Comparison of ENCODE assay signal across 17 cellular contexts in the genomic region with DNA sequence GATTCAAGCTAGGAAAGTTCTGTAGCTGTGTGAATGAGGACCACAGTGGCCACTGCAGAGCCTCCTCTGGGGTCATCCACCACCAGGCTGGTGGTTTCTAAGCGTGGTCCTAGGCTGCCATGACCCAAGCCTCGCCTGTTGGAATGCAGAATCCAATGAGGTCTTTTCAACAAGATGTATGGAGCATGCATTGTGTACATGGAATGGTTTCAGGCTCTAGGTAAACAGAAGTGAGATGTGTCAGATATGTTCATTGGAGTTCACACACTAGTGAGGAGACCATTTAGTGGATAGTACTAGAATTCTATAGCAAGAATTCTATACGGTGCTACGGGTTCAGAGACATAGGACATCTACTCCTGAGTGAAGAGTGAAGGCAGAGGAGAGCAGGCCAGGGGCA. TPM values are rescaled to one million over a fixed set of nuclear protein-coding genes. Genes with fewer than 3 reads are reported as not detected.
DNase-seq lines count a peak whose midpoint lies in the region; ATAC-seq and TF ChIP-seq lines count a peak whose summit lies in the region.
"Had no signal": no experiment of that assay in that cellular context is flagged by ENCODE, and none has a peak within 500 bp of the region (broad histone marks: within the 10 kb centered on the region; RNA-seq: fewer than 3 reads in every experiment).

No MANE protein-coding gene starts in this region.

- no peaks in the 10 kb centered on the region for H3K9me3 Mint-ChIP-seq in MCF 10A (ENCODE audit: unreplicated experiment)
- H3K9me3 Mint-ChIP-seq in activated naive CD4-positive, alpha-beta T cell treated with anti-CD3 and anti-CD28 coated beads, Interleukin-2, amount 50 U/mL, for 72 hours: no peaks in the 10 kb centered on the region
- peaks cover 0 to 2% of the 10 kb centered on the region in 2 donors for H3K9me3 Mint-ChIP-seq in stimulated activated naive B cell treated with anti-CD40 and anti-IgM and Interleukin-4, amounts not matched to agents 10 μg/mL and 1 μg/mL and 100 μg/mL, for 72 hours

- 90% methylated on average over 4 of the region's 4 CpGs for WGBS in mammary epithelial cell (ENCODE audit: low coverage, missing lambda C conversion rate)

- peaks cover 12% of the 10 kb centered on the region for H3K36me3 Mint-ChIP-seq in MCF 10A (ENCODE audit: insufficient read depth, unreplicated experiment)
- H3K36me3 Mint-ChIP-seq in activated naive CD4-positive, alpha-beta T cell treated with anti-CD3 and anti-CD28 coated beads, Interleukin-2, amount 50 U/mL, for 72 hours: peaks cover 6 to 11% of the 10 kb centered on the region in 2 donors
- peaks cover 2 to 6% of the 10 kb centered on the region in 2 donors for H3K36me3 Mint-ChIP-seq in stimulated activated naive B cell treated with anti-CD40 and anti-IgM and Interleukin-4, amounts not matched to agents 10 μg/mL and 1 μg/mL and 100 μg/mL, for 72 hours

- in situ Hi-C loops in mammary epithelial cell (cut with MboI; ENCODE audit: low sequenced_read_pairs in 2 of 2): no loop called here

- H3K27ac Mint-ChIP-seq in MCF 10A (ENCODE audit: low read depth, unreplicated experiment): peak overlapping the region; percentile 98
- H3K27ac Mint-ChIP-seq in activated naive CD4-positive, alpha-beta T cell treated with anti-CD3 and anti-CD28 coated beads, Interleukin-2, amount 50 U/mL, for 72 hours: peak overlapping the region; percentile 97 to 100
- peak overlapping the region; percentile 93 for H3K27ac Mint-ChIP-seq in stimulated activated naive B cell treated with anti-CD40 and anti-IgM and Interleukin-4, amounts not matched to agents 10 μg/mL and 1 μg/mL and 100 μg/mL, for 72 hours

- BruUV-seq in MCF 10A (replicated peaks; lab: Mats Ljungman, UMichigan) (no TSS peak), mammary epithelial cell (replicated peaks; lab: Mats Ljungman, UMichigan) (no TSS peak)

- H3K27me3 ChIP-seq in mammary epithelial cell (ENCODE audit: insufficient read depth, low read length) (no peaks in the 10 kb centered on the region), MM.1S (replicated peaks; ENCODE audit: insufficient read depth, low read length) (no peaks in the 10 kb centered on the region)
- H3K27me3 ChIP-seq: SJCRH30 had no signal

- peak in 1 of 2 donors; percentile 6 for ATAC-seq in activated naive CD4-positive, alpha-beta T cell treated with anti-CD3 and anti-CD28 coated beads, Interleukin-2, amount 50 U/mL, for 72 hours
- ATAC-seq in stimulated activated naive B cell treated with anti-CD40 and anti-IgM and Interleukin-4, amounts not matched to agents 10 μg/mL and 1 μg/mL and 100 μg/mL, for 72 hours (replicated peaks): no peak
- no peak for ATAC-seq in HG03097 (IDR thresholded peaks at IDR 0.05; ENCODE audit: low FRiP score, unreplicated experiment)
- ATAC-seq: left lobe of liver had no signal

- peaks cover 27% of the 10 kb centered on the region for H3K4me1 Mint-ChIP-seq in MCF 10A (ENCODE audit: insufficient read depth, unreplicated experiment)
- peaks cover 47 to 82% of the 10 kb centered on the region in 2 donors for H3K4me1 Mint-ChIP-seq in stimulated activated naive B cell treated with anti-CD40 and anti-IgM and Interleukin-4, amounts not matched to agents 10 μg/mL and 1 μg/mL and 100 μg/mL, for 72 hours

- peak overlapping the region; percentile 15 for H3K4me3 Mint-ChIP-seq in MCF 10A (ENCODE audit: unreplicated experiment)
- peak overlapping the region in 1 of 2 donors; percentile 37 for H3K4me3 Mint-ChIP-seq in stimulated activated naive B cell treated with anti-CD40 and anti-IgM and Interleukin-4, amounts not matched to agents 10 μg/mL and 1 μg/mL and 100 μg/mL, for 72 hours

- H3K4me3 ChIP-seq in mammary epithelial cell (replicated peaks in 1 of 3; ENCODE audit: insufficient read depth in 1 of 3, low read depth in 2 of 3, low read length in 3 of 3): no peak overlapping the region
- no peak overlapping the region for H3K4me3 ChIP-seq in MM.1S (ENCODE audit: low read length)
- H3K4me3 ChIP-seq: SJCRH30 had no signal

- H3K36me3 ChIP-seq in mammary epithelial cell (ENCODE audit: insufficient read depth, low read length) (no peaks in the 10 kb centered on the region), MM.1S (replicated peaks; ENCODE audit: insufficient read depth, low read length) (no peaks in the 10 kb centered on the region)
- H3K36me3 ChIP-seq: SJCRH30 had no signal

- H3K27ac ChIP-seq in mammary epithelial cell (ENCODE audit: insufficient read depth, low read depth, low read length) (no peak overlapping the region), MM.1S (ENCODE audit: low read length) (no peak overlapping the region; the same call in 1 of the 2 replicates)
- H3K27ac ChIP-seq: SJCRH30 had no signal

- H3K27me3 Mint-ChIP-seq in MCF 10A (ENCODE audit: insufficient read depth, unreplicated experiment): no peaks in the 10 kb centered on the region
- H3K27me3 Mint-ChIP-seq in stimulated activated naive B cell treated with anti-CD40 and anti-IgM and Interleukin-4, amounts not matched to agents 10 μg/mL and 1 μg/mL and 100 μg/mL, for 72 hours: no peaks in the 10 kb centered on the region

- intact Hi-C loops in MCF 10A (cut with micrococcal nuclease) (no loop called here), mammary epithelial cell (cut with micrococcal nuclease) (no loop called here)

- H4K20me1 ChIP-seq in mammary epithelial cell (ENCODE audit: insufficient read depth, low read length): no peaks in the 10 kb centered on the region
- H4K20me1 ChIP-seq in MM.1S (ENCODE audit: insufficient read depth, low read length): no peaks in the 10 kb centered on the region

- no peak overlapping the region for H2AFZ ChIP-seq in mammary epithelial cell (ENCODE audit: low read depth, low read length)
- no peak overlapping the region for H2AFZ ChIP-seq in MM.1S (ENCODE audit: low read length)

- H3K9ac ChIP-seq in mammary epithelial cell (ENCODE audit: insufficient read depth, low read length): no peak overlapping the region
- no peak overlapping the region for H3K9ac ChIP-seq in MM.1S (ENCODE audit: low read length)

- H3F3A ChIP-seq in MM.1S (ENCODE audit: insufficient read depth, low read length): peaks cover 38% of the 10 kb centered on the region

- H3K9me2 ChIP-seq in MM.1S (replicated peaks; ENCODE audit: insufficient read depth, low read length): no peaks in the 10 kb centered on the region

- CTCF ChIA-PET in MCF 10A (lab: Yijun Ruan, JAX): interaction anchor here (0.5 to 7.7 kb wide), 2 partner anchors 9 to 298 kb away, joined by 3 to 75 read pairs; a partner anchor contains a TSS
- CTCF ChIA-PET in mammary epithelial cell (lab: Charles Lee; ENCODE audit: low non-redundant PET): no interaction called here

- H3K4me1 ChIP-seq in mammary epithelial cell (ENCODE audit: insufficient read depth, low read length): no peaks in the 10 kb centered on the region
- peaks cover 27% of the 10 kb centered on the region for H3K4me1 ChIP-seq in MM.1S (ENCODE audit: low read length)
- H3K4me1 ChIP-seq: SJCRH30 had no signal

- dilution Hi-C loops in mammary epithelial cell (cut with HindIII; ENCODE audit: low sequenced_read_pairs): no loop called here

- POLR2A ChIA-PET in MCF 10A (lab: Yijun Ruan, JAX): interaction anchor here (0.7 to 6.8 kb wide), 2 partner anchors 11 to 54 kb away, joined by 3 to 182 read pairs; a partner anchor contains a TSS

- no peaks in the 10 kb centered on the region for H3K79me2 ChIP-seq in mammary epithelial cell (ENCODE audit: insufficient read depth, low read length)
- no peaks in the 10 kb centered on the region for H3K79me2 ChIP-seq in MM.1S (ENCODE audit: low read length)

- H3K4me2 ChIP-seq in mammary epithelial cell (ENCODE audit: insufficient read depth, low read depth, low read length) (no peak overlapping the region), MM.1S (ENCODE audit: low read depth, low read length) (peak overlapping the region; percentile 20; the same call in 1 of the 2 replicates)

- H3K9me3 ChIP-seq in mammary epithelial cell (replicated peaks; ENCODE audit: insufficient read depth, low read length) (no peaks in the 10 kb centered on the region), MM.1S (replicated peaks; ENCODE audit: insufficient read depth, low read length) (no peaks in the 10 kb centered on the region)
- H3K9me3 ChIP-seq: SJCRH30 had no signal

- no peak for DNase-seq in MCF 10A (ENCODE audit: unreplicated experiment)
- DNase-seq in mammary epithelial cell: no peak
- DNase-seq in MM.1S: no peak
- no peak for DNase-seq in activated naive CD4-positive, alpha-beta T cell treated with anti-CD3 and anti-CD28 coated beads, Interleukin-2, amount 50 U/mL, for 72 hours (ENCODE audit: low spot score in 2 of 2)
- DNase-seq in stimulated activated naive B cell treated with anti-CD40 and anti-IgM and Interleukin-4, amounts not matched to agents 10 μg/mL and 1 μg/mL and 100 μg/mL, for 72 hours: no peak
- no peak for DNase-seq in AG08396 (ENCODE audit: low spot score)
- DNase-seq in mucosa of gallbladder (ENCODE audit: low spot score): no peak
- DNase-seq: amniotic stem cell, DMS79 treated with DMSO at 0.1 percent for 48 hours, NCI-H146 had no signal

- TF ChIP-seq CTCF in MCF 10A (IDR thresholded peaks at IDR 0.05; ENCODE audit: unreplicated experiment): no peak
- no peak for TF ChIP-seq CTCF in mammary epithelial cell (conservative IDR thresholded peaks at IDR 0.05 in 1 of 2, IDR thresholded peaks at IDR 0.05 in 1 of 2; ENCODE audit: extremely low read depth in 1 of 2, insufficient read depth in 1 of 2, low read depth in 1 of 2, low read length in 2 of 2)
- no peak for TF ChIP-seq CTCF in MM.1S (IDR thresholded peaks at IDR 0.05; ENCODE audit: low read length)

RNA-seq across cellular contexts. Expression of a gene that starts 10.7 kb away (rescaled TPM):
- not detected in 2 replicates for total RNA-seq in MCF 10A (2022)
- not detected for total RNA-seq in mammary epithelial cell
- not detected for polyA plus RNA-seq in mammary epithelial cell
- under 0.01 TPM for polyA minus RNA-seq in mammary epithelial cell
- not detected for total RNA-seq in activated naive CD4-positive, alpha-beta T cell treated with anti-CD3 and anti-CD28 coated beads, Interleukin-2, amount 50 U/mL, for 72 hours
- total RNA-seq in mucosa of gallbladder: not detected
- total RNA-seq: cerebellum, left lobe of liver, LHCN-M2, myocyte, pulmonary artery endothelial cell, SJCRH30 had no signal

RNA-seq across cellular contexts. Expression of a gene that starts 19.4 kb away (rescaled TPM):
- total RNA-seq in MCF 10A (2022) (20.8 and 25.1 TPM in 2 replicates), mammary epithelial cell (10 to 100 TPM in 1 of 2 donors, 1 to 10 TPM in 1; 1.0 to 29.8 TPM), mucosa of gallbladder (1.6 TPM)
- polyA plus RNA-seq in mammary epithelial cell: 38.0 TPM
- 26.3 TPM for polyA minus RNA-seq in mammary epithelial cell
- 100 to 1,000 TPM in 1 of 2 donors, 10 to 100 TPM in 1; 95.2 to 228 TPM for total RNA-seq in activated naive CD4-positive, alpha-beta T cell treated with anti-CD3 and anti-CD28 coated beads, Interleukin-2, amount 50 U/mL, for 72 hours

RNA-seq across cellular contexts. Expression of a gene that starts 45.8 kb away (rescaled TPM):
- total RNA-seq in MCF 10A (2022) (0.65 and 0.96 TPM in 2 replicates), mammary epithelial cell (1 to 10 TPM in 1 of 2 donors, not detected in 1; 1.5 TPM), mucosa of gallbladder (3.7 TPM)
- 0.51 TPM for polyA plus RNA-seq in mammary epithelial cell
- polyA minus RNA-seq in mammary epithelial cell: not detected
- total RNA-seq in activated naive CD4-positive, alpha-beta T cell treated with anti-CD3 and anti-CD28 coated beads, Interleukin-2, amount 50 U/mL, for 72 hours: 100 to 1,000 TPM; 102 to 155 TPM
- total RNA-seq: LHCN-M2, pulmonary artery endothelial cell, SJCRH30 had no signal

RNA-seq across cellular contexts. Expression of a gene that starts 46.0 kb away (rescaled TPM):
- total RNA-seq in MCF 10A (2022) (2.2 TPM in 2 replicates), mammary epithelial cell (1 to 10 TPM; 9.3 to 9.7 TPM), mucosa of gallbladder (21.0 TPM)
- polyA plus RNA-seq in mammary epithelial cell: 13.0 TPM
- polyA minus RNA-seq in mammary epithelial cell: 2.2 TPM
- 1 to 10 TPM; 4.4 to 5.2 TPM for total RNA-seq in activated naive CD4-positive, alpha-beta T cell treated with anti-CD3 and anti-CD28 coated beads, Interleukin-2, amount 50 U/mL, for 72 hours

RNA-seq across cellular contexts. Expression of a gene that starts 55.1 kb away (rescaled TPM):
- 2,454 and 2,713 TPM in 2 replicates for total RNA-seq in MCF 10A (2022)
- total RNA-seq in mammary epithelial cell: 1,000 to 10,000 TPM; 1,053 to 1,537 TPM
- 2,133 TPM for polyA plus RNA-seq in mammary epithelial cell
- 614 TPM for polyA minus RNA-seq in mammary epithelial cell
- 1,000 to 10,000 TPM; 2,726 to 3,052 TPM for total RNA-seq in activated naive CD4-positive, alpha-beta T cell treated with anti-CD3 and anti-CD28 coated beads, Interleukin-2, amount 50 U/mL, for 72 hours
- total RNA-seq in mucosa of gallbladder: 1,176 TPM

Comparison
In these comparisons a context has a peak if more than half of its experiments do, and no peak if none do; other contexts are left out.
1. RNA of a gene that starts 45.8 kb away (total RNA-seq): 102 to 155 TPM in activated naive CD4-positive, alpha-beta T cell treated with anti-CD3 and anti-CD28 coated beads, Interleukin-2, amount 50 U/mL, for 72 hours; 3.7 TPM in mucosa of gallbladder (single experiment), 1.5 TPM in mammary epithelial cell and 0.65 to 0.96 TPM in MCF 10A; every median in the first group is over 10 times any median in the second.
2. Peak in every context shown above with its lines, with median percentiles within 50 percentile points of each other: H3K27ac Mint-ChIP-seq.